In genomic region chr11:58227956-58228615, GRCh38 we compare ENCODE assay signal across 29 cellular contexts. TPM values are rescaled to one million over a fixed set of nuclear protein-coding genes. Genes with fewer than 3 reads are reported as not detected.
"Had no signal": no experiment of that assay in that cellular context is flagged by ENCODE, and none has a peak within 500 bp of the region (broad histone marks: within the 10 kb centered on the region; RNA-seq: fewer than 3 reads in every experiment).

No MANE protein-coding gene starts in this region.

- H3K36me3 ChIP-seq: breast epithelium, MG63 had no signal

- H3K27me3 ChIP-seq: breast epithelium, MG63 had no signal

- H3K27ac ChIP-seq: breast epithelium had no signal

- H3K27ac Mint-ChIP-seq: activated CD8-positive, alpha-beta T cell treated with anti-CD3 and anti-CD28 coated beads for 36 hours; activated naive CD4-positive, alpha-beta T cell treated with anti-CD3 and anti-CD28 coated beads, Interleukin-2, amount 10 ng/mL, durations not matched to agents 7 days and 5 days; activated naive CD8-positive, alpha-beta T cell treated with anti-CD3 and anti-CD28 coated beads, Interleukin-2, amount 10 ng/mL, durations not matched to agents 7 days and 5 days; activated T-cell treated with anti-CD3 and anti-CD28 coated beads, Interleukin-2, amount 50 U/mL, for 72 hours; activated T-helper 2 cell treated with anti-CD3 and anti-CD28 coated beads, Interferon-gamma antibody, Interleukin-2, Interleukin-4, amounts not matched to agents 10 μg/mL and 5 μg/mL and 100 μg/mL, durations not matched to agents 14 hours and 24 hours and 36 hours; T-helper 17 cell had no signal

- H3K9me3 Mint-ChIP-seq: activated CD8-positive, alpha-beta T cell treated with anti-CD3 and anti-CD28 coated beads for 36 hours; activated naive CD4-positive, alpha-beta T cell treated with anti-CD3 and anti-CD28 coated beads, Interleukin-2, amount 10 ng/mL, durations not matched to agents 7 days and 5 days; activated naive CD8-positive, alpha-beta T cell treated with anti-CD3 and anti-CD28 coated beads, Interleukin-2, amount 10 ng/mL, durations not matched to agents 7 days and 5 days; activated T-cell treated with anti-CD3 and anti-CD28 coated beads, Interleukin-2, amount 50 U/mL, for 72 hours; activated T-helper 2 cell treated with anti-CD3 and anti-CD28 coated beads, Interferon-gamma antibody, Interleukin-2, Interleukin-4, amounts not matched to agents 10 μg/mL and 5 μg/mL and 100 μg/mL, durations not matched to agents 14 hours and 24 hours and 36 hours had no signal

- H3K4me3 Mint-ChIP-seq: activated CD8-positive, alpha-beta T cell treated with anti-CD3 and anti-CD28 coated beads for 36 hours; activated naive CD4-positive, alpha-beta T cell treated with anti-CD3 and anti-CD28 coated beads, Interleukin-2, amount 10 ng/mL, durations not matched to agents 7 days and 5 days; activated naive CD8-positive, alpha-beta T cell treated with anti-CD3 and anti-CD28 coated beads, Interleukin-2, amount 10 ng/mL, durations not matched to agents 7 days and 5 days; activated T-cell treated with anti-CD3 and anti-CD28 coated beads, Interleukin-2, amount 50 U/mL, for 72 hours; T-helper 17 cell had no signal

- DNase-seq: activated CD4-positive, alpha-beta T cell treated with anti-CD3 and anti-CD28 coated beads for 4 hours; activated CD8-positive, alpha-beta memory T cell treated with anti-CD3 and anti-CD28 coated beads, Interleukin-2, amount 50 U/mL, for 4 hours; activated CD8-positive, alpha-beta T cell treated with anti-CD3 and anti-CD28 coated beads for 36 hours; activated gamma-delta T cell treated with Interleukin-2 at 50 U/mL for 16 hours; activated naive CD4-positive, alpha-beta T cell treated with anti-CD3 and anti-CD28 coated beads, Interleukin-2, amount 10 ng/mL, durations not matched to agents 7 days and 5 days; activated naive CD8-positive, alpha-beta T cell treated with anti-CD3 and anti-CD28 coated beads, Interleukin-2, amount 10 ng/mL, durations not matched to agents 7 days and 5 days; activated T-cell treated with anti-CD3 and anti-CD28 coated beads, Interleukin-2, amount 50 U/mL, for 72 hours; caudate nucleus; KG1; MG63; MV-4-11; NCI-H1092 treated with DMSO at 0.1 percent for 48 hours; NCI-H1417 treated with DMSO at 0.1 percent for 48 hours; NCI-H1694; NCI-H2029; NCI-H345; NCI-H510A; NCI-H526 treated with DMSO at 0.1 percent for 48 hours; NCI-H82; NK-92 treated with Interleukin-12 subunit alpha and Interleukin-12 subunit beta, amount 100 ng/mL, for 24 hours; PC-3; SHP77 treated with DMSO at 0.1 percent for 48 hours; T-helper 17 cell; T-helper 9 cell had no signal

- H3K27me3 Mint-ChIP-seq: activated naive CD4-positive, alpha-beta T cell treated with anti-CD3 and anti-CD28 coated beads, Interleukin-2, amount 10 ng/mL, durations not matched to agents 7 days and 5 days had no signal

- H3K4me3 ChIP-seq: breast epithelium, MG63 had no signal

- H3K9me3 ChIP-seq: breast epithelium, MG63 had no signal

- H3K4me1 Mint-ChIP-seq: activated naive CD4-positive, alpha-beta T cell treated with anti-CD3 and anti-CD28 coated beads, Interleukin-2, amount 10 ng/mL, durations not matched to agents 7 days and 5 days; activated naive CD8-positive, alpha-beta T cell treated with anti-CD3 and anti-CD28 coated beads, Interleukin-2, amount 10 ng/mL, durations not matched to agents 7 days and 5 days; T-helper 17 cell had no signal

- H3K36me3 Mint-ChIP-seq: activated naive CD4-positive, alpha-beta T cell treated with anti-CD3 and anti-CD28 coated beads, Interleukin-2, amount 10 ng/mL, durations not matched to agents 7 days and 5 days; activated naive CD8-positive, alpha-beta T cell treated with anti-CD3 and anti-CD28 coated beads, Interleukin-2, amount 10 ng/mL, durations not matched to agents 7 days and 5 days had no signal

- H3K4me1 ChIP-seq: breast epithelium had no signal

RNA-seq across cellular contexts. Expression of gene OR10Q1, which starts 0.6 kb away (rescaled TPM):
- total RNA-seq: activated CD8-positive, alpha-beta T cell treated with anti-CD3 and anti-CD28 coated beads for 36 hours; activated naive CD8-positive, alpha-beta T cell treated with anti-CD3 and anti-CD28 coated beads, Interleukin-2, amount 10 ng/mL, durations not matched to agents 7 days and 5 days; activated T-cell treated with anti-CD3 and anti-CD28 coated beads, Interleukin-2, amount 50 U/mL, for 72 hours; activated T-helper 2 cell treated with anti-CD3 and anti-CD28 coated beads, Interferon-gamma antibody, Interleukin-2, Interleukin-4, amounts not matched to agents 10 μg/mL and 5 μg/mL and 100 μg/mL, durations not matched to agents 14 hours and 24 hours and 36 hours; aorta; breast epithelium; cerebellum; PC-3; SK-MEL-5; T-helper 17 cell had no signal
- polyA plus RNA-seq: aorta had no signal

RNA-seq across cellular contexts. Expression of gene OR1S1, which starts 15.6 kb away (rescaled TPM):
- total RNA-seq: activated CD8-positive, alpha-beta T cell treated with anti-CD3 and anti-CD28 coated beads for 36 hours; activated naive CD8-positive, alpha-beta T cell treated with anti-CD3 and anti-CD28 coated beads, Interleukin-2, amount 10 ng/mL, durations not matched to agents 7 days and 5 days; activated T-cell treated with anti-CD3 and anti-CD28 coated beads, Interleukin-2, amount 50 U/mL, for 72 hours; activated T-helper 2 cell treated with anti-CD3 and anti-CD28 coated beads, Interferon-gamma antibody, Interleukin-2, Interleukin-4, amounts not matched to agents 10 μg/mL and 5 μg/mL and 100 μg/mL, durations not matched to agents 14 hours and 24 hours and 36 hours; aorta; breast epithelium; cerebellum; PC-3; SK-MEL-5; T-helper 17 cell had no signal
- polyA plus RNA-seq: aorta had no signal

RNA-seq across cellular contexts. Expression of gene OR1S2, which starts 24.1 kb away (rescaled TPM):
- total RNA-seq: activated CD8-positive, alpha-beta T cell treated with anti-CD3 and anti-CD28 coated beads for 36 hours; activated naive CD8-positive, alpha-beta T cell treated with anti-CD3 and anti-CD28 coated beads, Interleukin-2, amount 10 ng/mL, durations not matched to agents 7 days and 5 days; activated T-cell treated with anti-CD3 and anti-CD28 coated beads, Interleukin-2, amount 50 U/mL, for 72 hours; activated T-helper 2 cell treated with anti-CD3 and anti-CD28 coated beads, Interferon-gamma antibody, Interleukin-2, Interleukin-4, amounts not matched to agents 10 μg/mL and 5 μg/mL and 100 μg/mL, durations not matched to agents 14 hours and 24 hours and 36 hours; aorta; breast epithelium; cerebellum; PC-3; SK-MEL-5; T-helper 17 cell had no signal
- polyA plus RNA-seq: aorta had no signal

RNA-seq across cellular contexts. Expression of gene OR9Q2, which starts 39.2 kb away (rescaled TPM):
- total RNA-seq: activated CD8-positive, alpha-beta T cell treated with anti-CD3 and anti-CD28 coated beads for 36 hours; activated naive CD8-positive, alpha-beta T cell treated with anti-CD3 and anti-CD28 coated beads, Interleukin-2, amount 10 ng/mL, durations not matched to agents 7 days and 5 days; activated T-cell treated with anti-CD3 and anti-CD28 coated beads, Interleukin-2, amount 50 U/mL, for 72 hours; activated T-helper 2 cell treated with anti-CD3 and anti-CD28 coated beads, Interferon-gamma antibody, Interleukin-2, Interleukin-4, amounts not matched to agents 10 μg/mL and 5 μg/mL and 100 μg/mL, durations not matched to agents 14 hours and 24 hours and 36 hours; aorta; breast epithelium; cerebellum; PC-3; SK-MEL-5; T-helper 17 cell had no signal
- polyA plus RNA-seq: aorta had no signal

RNA-seq across cellular contexts. Expression of gene OR10W1, which starts 40.0 kb away (rescaled TPM):
- total RNA-seq: activated CD8-positive, alpha-beta T cell treated with anti-CD3 and anti-CD28 coated beads for 36 hours; activated naive CD8-positive, alpha-beta T cell treated with anti-CD3 and anti-CD28 coated beads, Interleukin-2, amount 10 ng/mL, durations not matched to agents 7 days and 5 days; activated T-cell treated with anti-CD3 and anti-CD28 coated beads, Interleukin-2, amount 50 U/mL, for 72 hours; activated T-helper 2 cell treated with anti-CD3 and anti-CD28 coated beads, Interferon-gamma antibody, Interleukin-2, Interleukin-4, amounts not matched to agents 10 μg/mL and 5 μg/mL and 100 μg/mL, durations not matched to agents 14 hours and 24 hours and 36 hours; aorta; breast epithelium; cerebellum; PC-3; SK-MEL-5; T-helper 17 cell had no signal
- polyA plus RNA-seq: aorta had no signal
